Comparison of ENCODE assay signal across 8 cellular contexts in the genomic region with DNA sequence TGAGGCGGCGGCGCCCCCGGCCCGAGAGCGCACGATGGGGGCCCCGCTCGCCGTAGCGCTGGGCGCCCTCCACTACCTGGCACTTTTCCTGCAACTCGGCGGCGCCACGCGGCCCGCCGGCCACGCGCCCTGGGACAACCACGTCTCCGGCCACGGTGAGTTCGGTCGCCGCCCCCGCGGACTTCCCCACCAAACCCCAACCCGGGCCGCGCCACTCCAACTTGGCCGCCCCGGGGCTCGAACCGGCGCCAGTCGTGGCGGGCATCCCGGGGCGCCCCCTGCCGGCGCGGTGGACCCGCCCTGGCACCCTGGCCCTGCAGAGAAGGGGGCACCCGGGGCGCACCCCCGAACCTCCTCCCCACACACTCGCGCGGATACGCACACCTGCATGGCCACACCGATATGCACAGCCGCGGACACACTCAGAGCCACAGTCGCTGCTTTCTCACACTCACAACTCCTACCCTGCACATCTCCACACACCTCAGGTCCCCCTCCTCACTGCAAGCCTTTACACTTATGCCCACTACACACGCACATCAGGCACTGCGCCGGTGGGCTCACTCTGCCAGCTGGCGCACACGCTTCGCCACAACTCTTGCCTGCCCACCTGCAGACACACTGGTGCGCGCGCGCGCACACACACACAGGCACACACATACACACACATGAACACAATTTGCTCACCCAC. TPM values are rescaled to one million over a fixed set of nuclear protein-coding genes. Genes with fewer than 3 reads are reported as not detected.
DNase-seq lines count a peak whose midpoint lies in the region; ATAC-seq, FAIRE-seq and TF ChIP-seq lines count a peak whose summit lies in the region.
"Had no signal": no experiment of that assay in that cellular context is flagged by ENCODE, and none has a peak within 500 bp of the region (broad histone marks: within the 10 kb centered on the region; RNA-seq: fewer than 3 reads in every experiment).

No MANE protein-coding gene starts in this region.

- in situ Hi-C loops in gastrocnemius medialis (cut with MboI; ENCODE audit: low sequenced_read_pairs in 4 of 4) = loop anchor here in 1 of 4 donors (25.0 kb wide), 1 partner anchor 91 kb away; no protein-coding TSS in a partner anchor

- no peaks in the 10 kb centered on the region for H3K9me2 ChIP-seq in PC-3 (replicated peaks; ENCODE audit: low read length)

- peak overlapping the region; percentile 69 for H3K4me3 ChIP-seq in PC-3 (ENCODE audit: low read length)
- peak overlapping the region; percentile 18 for H3K4me3 ChIP-seq in fibroblast of villous mesenchyme (ENCODE audit: low read depth, low read length)
- H3K4me3 ChIP-seq in gastrocnemius medialis = peak overlapping the region; percentile 36 to 48 (median 42)
- peak overlapping the region in 1 of 2 donors; percentile 28 for H3K4me3 ChIP-seq in small intestine (ENCODE audit: low read depth in 1 of 2, low read length in 2 of 2)

- H3K9me3 ChIP-seq in PC-3 (ENCODE audit: low read length) (no peaks in the 10 kb centered on the region), gastrocnemius medialis (no peaks in the 10 kb centered on the region), small intestine (ENCODE audit: control insufficient read depth, low read depth) (no peaks in the 10 kb centered on the region)

- H3K27ac ChIP-seq in PC-3 (ENCODE audit: low read length) (no peak overlapping the region), gastrocnemius medialis (no peak overlapping the region), small intestine (ENCODE audit: low read depth in 1 of 2, low read length in 1 of 2) (no peak overlapping the region)

- TF ChIP-seq POLR2A in gastrocnemius medialis (IDR thresholded peaks at IDR 0.05) = no peak

- DNase-seq in PC-3 (no peak), fibroblast of villous mesenchyme (ENCODE audit: low read depth) (no peak), gastrocnemius medialis (no peak), DMS79 treated with DMSO at 0.1 percent for 48 hours (lab: John Stamatoyannopoulos, UW) (no peak), small intestine (no peak)

- H3K36me3 ChIP-seq in PC-3 (ENCODE audit: low read depth, low read length) = no peaks in the 10 kb centered on the region
- H3K36me3 ChIP-seq in gastrocnemius medialis = no peaks in the 10 kb centered on the region
- H3K36me3 ChIP-seq in small intestine (ENCODE audit: control insufficient read depth in 2 of 2, insufficient read depth in 2 of 2, low read length in 2 of 2) = no peaks in the 10 kb centered on the region

- H3K4me2 ChIP-seq in PC-3 (ENCODE audit: low read length) = peak overlapping the region; percentile 86

- no peak for FAIRE-seq in small intestine (lab: Jason Lieb, UNC)
- FAIRE-seq: islet of Langerhans had no signal

- 26 to 45% (median 35%) methylated on average over 38 to 67 of the region's 67 CpGs for WGBS in small intestine, 3 donors

- H3K79me2 ChIP-seq in PC-3 (ENCODE audit: low read length) = peaks cover 28% of the 10 kb centered on the region

- BruUV-seq in PC-3 (replicated peaks; lab: Mats Ljungman, UMichigan) = no TSS peak

- intact Hi-C loops in PC-3 (cut with micrococcal nuclease) = loop anchor here (2.0 to 5.0 kb wide), 3 partner anchors 54 to 261 kb away; partner anchors contain the start of gene TGM2
- intact Hi-C loops in gastrocnemius medialis (cut with DNase I; ENCODE audit: low total_unique reads) = loop anchor here (5.0 to 10.0 kb wide), 2 partner anchors 261 to 319 kb away; partner anchors contain the start of gene TGM2

- H4K20me1 ChIP-seq in PC-3 (ENCODE audit: low read length) = no peaks in the 10 kb centered on the region

- CTCF ChIA-PET in PC-3 (lab: Charles Lee) = interaction anchor here (0.8 kb wide), 1 partner anchor 89 kb away, joined by 9 read pairs; no protein-coding TSS in a partner anchor

- H3K4me1 ChIP-seq in PC-3 (ENCODE audit: insufficient read depth, low read length) (peaks cover 20% of the 10 kb centered on the region), gastrocnemius medialis (peaks cover 0 to 6% of the 10 kb centered on the region in 2 donors), small intestine (ENCODE audit: control insufficient read depth in 2 of 2, insufficient read depth in 1 of 2, low read depth in 1 of 2, low read length in 1 of 2) (no peaks in the 10 kb centered on the region)

- TF ChIP-seq CTCF in GM12873 (IDR thresholded peaks at IDR 0.05; ENCODE audit: insufficient read depth, low read depth, low read length, missing control alignments) (peak; percentile 43), PC-3 (conservative IDR thresholded peaks at IDR 0.05; ENCODE audit: low read depth, low read length) (peak; percentile 70), fibroblast of villous mesenchyme (IDR thresholded peaks at IDR 0.05; ENCODE audit: insufficient read depth, low read depth, low read length) (peak; percentile 20), gastrocnemius medialis (IDR thresholded peaks at IDR 0.05 in 4 of 5, conservative IDR thresholded peaks at IDR 0.05 in 1 of 5) (no peak)

- POLR2A ChIA-PET in PC-3 (lab: Charles Lee; ENCODE audit: unreplicated experiment) = no interaction called here

- H3K9ac ChIP-seq in PC-3 (ENCODE audit: low read length) = peak overlapping the region; percentile 69

- H3K27me3 ChIP-seq in PC-3 (ENCODE audit: low read length) (no peaks in the 10 kb centered on the region), gastrocnemius medialis (peaks cover 44 to 70% (median 46%) of the 10 kb centered on the region in 3 donors), small intestine (ENCODE audit: control insufficient read depth in 2 of 2, insufficient read depth in 2 of 2, low read length in 2 of 2) (peaks cover 12 to 21% of the 10 kb centered on the region in 2 donors)

- H2AFZ ChIP-seq in PC-3 (ENCODE audit: low read length) = peak overlapping the region; percentile 82

- ATAC-seq in PC-3 = peak; percentile 3
- ATAC-seq in gastrocnemius medialis = no peak
- ATAC-seq in HG02840 (IDR thresholded peaks at IDR 0.05; ENCODE audit: low FRiP score, unreplicated experiment) = no peak

- no peaks in the 10 kb centered on the region for H3F3A ChIP-seq in PC-3 (ENCODE audit: low read length, unreplicated experiment)

RNA-seq across cellular contexts. Expression of gene VSTM2L, which starts 0.5 kb away (rescaled TPM):
- total RNA-seq in PC-3 (2014; rRNA removed) (45.8 and 56.4 TPM in 2 replicates), fibroblast of villous mesenchyme (0.32 and 1.3 TPM in 2 replicates), gastrocnemius medialis (1 to 10 TPM in 3 of 4 donors, not detected in 1; 1.6 to 2.6 (median 2.4) TPM)
- polyA plus RNA-seq in small intestine = 1 to 10 TPM in 1 of 3 donors, under 1 TPM in 2; 0.67 to 1.5 (median 0.81) TPM

Comparison
In these comparisons a context has a peak if more than half of its experiments do, and no peak if none do; other contexts are left out.
1. CTCF ChIP-seq: peak in GM12873 (single experiment), PC-3 (single experiment) and fibroblast of villous mesenchyme (single experiment); none in gastrocnemius medialis (0 of 5).
2. RNA of gene VSTM2L, which starts 0.5 kb away (total RNA-seq): 45.8 to 56.4 TPM in PC-3; 1.6 to 2.6 TPM in gastrocnemius medialis and 0.32 to 1.3 TPM in fibroblast of villous mesenchyme; every median in the first group is over 10 times any median in the second.